1 cellular context compared by ENCODE assay signal in genomic region chr13:41061075-41061913, GRCh38.
TF ChIP-seq lines count a peak whose summit lies in the region.

A gene with protein sequence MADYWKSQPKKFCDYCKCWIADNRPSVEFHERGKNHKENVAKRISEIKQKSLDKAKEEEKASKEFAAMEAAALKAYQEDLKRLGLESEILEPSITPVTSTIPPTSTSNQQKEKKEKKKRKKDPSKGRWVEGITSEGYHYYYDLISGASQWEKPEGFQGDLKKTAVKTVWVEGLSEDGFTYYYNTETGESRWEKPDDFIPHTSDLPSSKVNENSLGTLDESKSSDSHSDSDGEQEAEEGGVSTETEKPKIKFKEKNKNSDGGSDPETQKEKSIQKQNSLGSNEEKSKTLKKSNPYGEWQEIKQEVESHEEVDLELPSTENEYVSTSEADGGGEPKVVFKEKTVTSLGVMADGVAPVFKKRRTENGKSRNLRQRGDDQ (plus strand): TSS chr13:41061509. CDS start chr13:41061674, 165 bp downstream.

TF ChIP-seq in GM12878, 131 proteins besides CTCF, POLR2A, EP300 and RAD21 (continued from another document and continues in another):
- TF ChIP-seq ATF2 (IDR thresholded peaks at IDR 0.05; ENCODE audit: low read length) (0 out of 2 replicates have a peak, but pooled peaks have one; percentile 42), YBX1 (IDR thresholded peaks at IDR 0.05) (no peak), E2F4 (IDR thresholded peaks at IDR 0.05; ENCODE audit: low read depth, low read length) (no peak), EED (IDR thresholded peaks at IDR 0.05; ENCODE audit: low read depth) (peak; percentile 57), MTA2 (IDR thresholded peaks at IDR 0.05; ENCODE audit: low read depth) (peak; percentile 75), CHD2 (IDR thresholded peaks at IDR 0.05; ENCODE audit: borderline replicate concordance, low read depth, low read length) (peak; percentile 93), CREM (IDR thresholded peaks at IDR 0.05; ENCODE audit: low read depth) (peak; percentile 21; the same call in 1 of the 2 replicates), SMC3 (IDR thresholded peaks at IDR 0.05; ENCODE audit: borderline replicate concordance, low read length) (no peak), SUZ12 (IDR thresholded peaks at IDR 0.05; ENCODE audit: unreplicated experiment) (no peak), BMI1 (IDR thresholded peaks at IDR 0.05; ENCODE audit: borderline replicate concordance) (no peak), FOXK2 (IDR thresholded peaks at IDR 0.05) (no peak; the same call in 1 of the 2 replicates), JUNB (IDR thresholded peaks at IDR 0.05) (no peak), ZBED1 (IDR thresholded peaks at IDR 0.05; ENCODE audit: borderline replicate concordance) (no peak), HDAC2 (IDR thresholded peaks at IDR 0.05) (no peak), SMAD5 (IDR thresholded peaks at IDR 0.05; ENCODE audit: low read depth) (peak; percentile 53; the same call in 1 of the 2 replicates), TBL1XR1 (IDR thresholded peaks at IDR 0.05; ENCODE audit: low read depth, low read length) (peak; percentile 11; the same call in 1 of the 2 replicates), ZNF217 (IDR thresholded peaks at IDR 0.05) (0 out of 2 replicates have a peak, but pooled peaks have one; percentile 30), TCF3 (IDR thresholded peaks at IDR 0.05; ENCODE audit: borderline replicate concordance, insufficient read depth, low read depth, low read length) (0 out of 2 replicates have a peak, but pooled peaks have one; percentile 11), ZNF274 (IDR thresholded peaks at IDR 0.05; ENCODE audit: insufficient read depth, insufficient read length) (no peak), CUX1 (IDR thresholded peaks at IDR 0.05; ENCODE audit: insufficient replicate concordance, low read depth, low read length) (no peak), TCF7 (IDR thresholded peaks at IDR 0.05; ENCODE audit: borderline replicate concordance) (no peak), RCOR1 (conservative IDR thresholded peaks at IDR 0.05; ENCODE audit: low read depth, low read length) (0 out of 2 replicates have a peak, but pooled peaks have one; percentile 68), MXI1 (IDR thresholded peaks at IDR 0.05; ENCODE audit: low read depth, low read length) (peak; percentile 76), E4F1 (IDR thresholded peaks at IDR 0.05; ENCODE audit: borderline replicate concordance, partially characterized antibody) (no peak), POLR2AphosphoS2 (IDR thresholded peaks at IDR 0.05; ENCODE audit: low read depth, low read length) (no peak; the same call in 1 of the 2 replicates), BHLHE40 (IDR thresholded peaks at IDR 0.05; ENCODE audit: borderline replicate concordance in 1 of 2, low read depth in 2 of 2, low read length in 1 of 2) (peak; percentile 61 to 86; a peak in 3 of 4 replicates), IRF4 (IDR thresholded peaks at IDR 0.05; ENCODE audit: low read depth, low read length) (peak; percentile 86), E2F8 (IDR thresholded peaks at IDR 0.05; ENCODE audit: low read depth, partially characterized antibody) (peak; percentile 72), CHD1 (IDR thresholded peaks at IDR 0.05; ENCODE audit: low read depth, low read length) (peak; percentile 23; the same call in 1 of the 2 replicates), TAF1 (IDR thresholded peaks at IDR 0.05; ENCODE audit: borderline replicate concordance, low read depth, low read length) (no peak; the same call in 1 of the 2 replicates), LARP7 (IDR thresholded peaks at IDR 0.05) (peak; percentile 89), SMAD1 (IDR thresholded peaks at IDR 0.05; ENCODE audit: low read depth, partially characterized antibody) (peak; percentile 99), NR2F1 (conservative IDR thresholded peaks at IDR 0.05) (peak; percentile 80), ATF7 (IDR thresholded peaks at IDR 0.05; ENCODE audit: low read depth) (no peak; the same call in none of the 2 replicates)
- TF ChIP-seq, protein P1, sequence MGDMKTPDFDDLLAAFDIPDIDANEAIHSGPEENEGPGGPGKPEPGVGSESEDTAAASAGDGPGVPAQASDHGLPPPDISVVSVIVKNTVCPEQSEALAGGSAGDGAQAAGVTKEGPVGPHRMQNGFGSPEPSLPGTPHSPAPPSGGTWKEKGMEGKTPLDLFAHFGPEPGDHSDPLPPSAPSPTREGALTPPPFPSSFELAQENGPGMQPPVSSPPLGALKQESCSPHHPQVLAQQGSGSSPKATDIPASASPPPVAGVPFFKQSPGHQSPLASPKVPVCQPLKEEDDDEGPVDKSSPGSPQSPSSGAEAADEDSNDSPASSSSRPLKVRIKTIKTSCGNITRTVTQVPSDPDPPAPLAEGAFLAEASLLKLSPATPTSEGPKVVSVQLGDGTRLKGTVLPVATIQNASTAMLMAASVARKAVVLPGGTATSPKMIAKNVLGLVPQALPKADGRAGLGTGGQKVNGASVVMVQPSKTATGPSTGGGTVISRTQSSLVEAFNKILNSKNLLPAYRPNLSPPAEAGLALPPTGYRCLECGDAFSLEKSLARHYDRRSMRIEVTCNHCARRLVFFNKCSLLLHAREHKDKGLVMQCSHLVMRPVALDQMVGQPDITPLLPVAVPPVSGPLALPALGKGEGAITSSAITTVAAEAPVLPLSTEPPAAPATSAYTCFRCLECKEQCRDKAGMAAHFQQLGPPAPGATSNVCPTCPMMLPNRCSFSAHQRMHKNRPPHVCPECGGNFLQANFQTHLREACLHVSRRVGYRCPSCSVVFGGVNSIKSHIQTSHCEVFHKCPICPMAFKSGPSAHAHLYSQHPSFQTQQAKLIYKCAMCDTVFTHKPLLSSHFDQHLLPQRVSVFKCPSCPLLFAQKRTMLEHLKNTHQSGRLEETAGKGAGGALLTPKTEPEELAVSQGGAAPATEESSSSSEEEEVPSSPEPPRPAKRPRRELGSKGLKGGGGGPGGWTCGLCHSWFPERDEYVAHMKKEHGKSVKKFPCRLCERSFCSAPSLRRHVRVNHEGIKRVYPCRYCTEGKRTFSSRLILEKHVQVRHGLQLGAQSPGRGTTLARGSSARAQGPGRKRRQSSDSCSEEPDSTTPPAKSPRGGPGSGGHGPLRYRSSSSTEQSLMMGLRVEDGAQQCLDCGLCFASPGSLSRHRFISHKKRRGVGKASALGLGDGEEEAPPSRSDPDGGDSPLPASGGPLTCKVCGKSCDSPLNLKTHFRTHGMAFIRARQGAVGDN (IDR thresholded peaks at IDR 0.05), result no peak; the same call in 1 of the 2 replicates
- TF ChIP-seq, protein P2, sequence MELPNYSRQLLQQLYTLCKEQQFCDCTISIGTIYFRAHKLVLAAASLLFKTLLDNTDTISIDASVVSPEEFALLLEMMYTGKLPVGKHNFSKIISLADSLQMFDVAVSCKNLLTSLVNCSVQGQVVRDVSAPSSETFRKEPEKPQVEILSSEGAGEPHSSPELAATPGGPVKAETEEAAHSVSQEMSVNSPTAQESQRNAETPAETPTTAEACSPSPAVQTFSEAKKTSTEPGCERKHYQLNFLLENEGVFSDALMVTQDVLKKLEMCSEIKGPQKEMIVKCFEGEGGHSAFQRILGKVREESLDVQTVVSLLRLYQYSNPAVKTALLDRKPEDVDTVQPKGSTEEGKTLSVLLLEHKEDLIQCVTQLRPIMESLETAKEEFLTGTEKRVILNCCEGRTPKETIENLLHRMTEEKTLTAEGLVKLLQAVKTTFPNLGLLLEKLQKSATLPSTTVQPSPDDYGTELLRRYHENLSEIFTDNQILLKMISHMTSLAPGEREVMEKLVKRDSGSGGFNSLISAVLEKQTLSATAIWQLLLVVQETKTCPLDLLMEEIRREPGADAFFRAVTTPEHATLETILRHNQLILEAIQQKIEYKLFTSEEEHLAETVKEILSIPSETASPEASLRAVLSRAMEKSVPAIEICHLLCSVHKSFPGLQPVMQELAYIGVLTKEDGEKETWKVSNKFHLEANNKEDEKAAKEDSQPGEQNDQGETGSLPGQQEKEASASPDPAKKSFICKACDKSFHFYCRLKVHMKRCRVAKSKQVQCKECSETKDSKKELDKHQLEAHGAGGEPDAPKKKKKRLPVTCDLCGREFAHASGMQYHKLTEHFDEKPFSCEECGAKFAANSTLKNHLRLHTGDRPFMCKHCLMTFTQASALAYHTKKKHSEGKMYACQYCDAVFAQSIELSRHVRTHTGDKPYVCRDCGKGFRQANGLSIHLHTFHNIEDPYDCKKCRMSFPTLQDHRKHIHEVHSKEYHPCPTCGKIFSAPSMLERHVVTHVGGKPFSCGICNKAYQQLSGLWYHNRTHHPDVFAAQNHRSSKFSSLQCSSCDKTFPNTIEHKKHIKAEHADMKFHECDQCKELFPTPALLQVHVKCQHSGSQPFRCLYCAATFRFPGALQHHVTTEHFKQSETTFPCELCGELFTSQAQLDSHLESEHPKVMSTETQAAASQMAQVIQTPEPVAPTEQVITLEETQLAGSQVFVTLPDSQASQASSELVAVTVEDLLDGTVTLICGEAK (IDR thresholded peaks at IDR 0.05; ENCODE audit: borderline replicate concordance), result no peak
